ENCODE assay signal across 35 cellular contexts in genomic region chr12:19808371-19808770, GRCh38.
"Had no signal": no experiment of that assay in that cellular context is flagged by ENCODE, and none has a peak within 500 bp of the region (broad histone marks: within the 10 kb centered on the region; RNA-seq: fewer than 3 reads in every experiment).

No MANE protein-coding gene starts in this region.

- H3K27me3 ChIP-seq: breast epithelium, cardiac muscle cell, colonic mucosa had no signal

- H3K4me3 Mint-ChIP-seq: activated B cell treated with CpG ODN at 0.5 μM for 24 hours; activated CD4-positive, alpha-beta memory T cell treated with anti-CD3 and anti-CD28 coated beads for 36 hours; activated CD4-positive, alpha-beta T cell treated with anti-CD3 and anti-CD28 coated beads, Interleukin-2, amount 10 ng/mL, durations not matched to agents 24 days and 14 days; activated CD8-positive, alpha-beta memory T cell treated with anti-CD3 and anti-CD28 coated beads, Interleukin-2, amount 10 ng/mL, durations not matched to agents 7 days and 5 days; activated CD8-positive, alpha-beta T cell treated with anti-CD3 and anti-CD28 coated beads, Interleukin-2, amount 10 ng/mL, durations not matched to agents 7 days and 5 days; activated naive CD4-positive, alpha-beta T cell treated with anti-CD3 and anti-CD28 coated beads, Interleukin-2, amount 10 ng/mL, durations not matched to agents 7 days and 5 days; activated naive CD8-positive, alpha-beta T cell treated with anti-CD3 and anti-CD28 coated beads, Interleukin-2, amount 10 ng/mL, durations not matched to agents 7 days and 5 days; activated T-helper 1 cell treated with anti-CD3 and anti-CD28 coated beads, Interleukin-12 subunit alpha, Interleukin-12 subunit beta, Interleukin-2, Interleukin-4 antibody, amounts not matched to agents 30 ng/mL and 10 ng/mL and 1 ng/mL, durations not matched to agents 14 hours and 24 hours and 36 hours; brain; T-helper 17 cell; T-helper 2 cell treated with Interferon-gamma antibody and Interleukin-4, amounts not matched to agents 5 μg/mL and 100 μg/mL, for 36 hours had no signal

- H3K36me3 ChIP-seq: breast epithelium, cardiac muscle cell, colonic mucosa, WERI-Rb-1 had no signal

- ATAC-seq: activated CD4-positive, CD25-positive, alpha-beta regulatory T cell treated with anti-CD3 and anti-CD28 coated beads, Interleukin-2, amount 50 U/mL, for 24 hours; activated CD8-positive, alpha-beta memory T cell treated with anti-CD3 and anti-CD28 coated beads, Interleukin-2, amount 10 ng/mL, durations not matched to agents 7 days and 5 days; activated CD8-positive, alpha-beta T cell treated with anti-CD3 and anti-CD28 coated beads, Interleukin-2, amount 10 ng/mL, durations not matched to agents 7 days and 5 days; activated naive CD4-positive, alpha-beta T cell treated with anti-CD3 and anti-CD28 coated beads, Interleukin-2, amount 50 U/mL, for 72 hours; T-helper 17 cell had no signal

- H3K27ac ChIP-seq: breast epithelium, cardiac muscle cell, colonic mucosa, epithelial cell of prostate, WERI-Rb-1 had no signal

- H3K4me1 ChIP-seq: breast epithelium, colonic mucosa had no signal

- DNase-seq: activated B cell treated with CpG ODN at 0.5 μM for 24 hours; activated CD4-positive, alpha-beta memory T cell treated with anti-CD3 and anti-CD28 coated beads for 36 hours; activated CD4-positive, alpha-beta T cell treated with anti-CD3 and anti-CD28 coated beads, Interleukin-2, amount 10 ng/mL, durations not matched to agents 24 days and 14 days; activated CD8-positive, alpha-beta memory T cell treated with anti-CD3 and anti-CD28 coated beads, Interleukin-2, amount 10 ng/mL, durations not matched to agents 7 days and 5 days; activated CD8-positive, alpha-beta memory T cell treated with anti-CD3 and anti-CD28 coated beads, Interleukin-2, amount 50 U/mL, for 4 hours; activated CD8-positive, alpha-beta T cell treated with anti-CD3 and anti-CD28 coated beads, Interleukin-2, amount 10 ng/mL, durations not matched to agents 7 days and 5 days; activated gamma-delta T cell; activated naive CD4-positive, alpha-beta T cell; activated naive CD4-positive, alpha-beta T cell treated with anti-CD3 and anti-CD28 coated beads, Interleukin-2, amount 10 ng/mL, durations not matched to agents 7 days and 5 days; activated naive CD8-positive, alpha-beta T cell treated with anti-CD3 and anti-CD28 coated beads, Interleukin-2, amount 10 ng/mL, durations not matched to agents 7 days and 5 days; activated T-cell treated with anti-CD3 and anti-CD28 coated beads, Interleukin-2, amount 50 U/mL, for 1 hour; activated T-cell treated with anti-CD3 and anti-CD28 coated beads, Interleukin-2, amount 50 U/mL, for 48 hours; amniotic stem cell; anterior cingulate cortex; central memory CD4-positive, alpha-beta T cell; cerebellar nuclear complex; colonic mucosa; effector CD8-positive, alpha-beta T cell; foreskin fibroblast; head of caudate nucleus; hippocampal formation; T-helper 17 cell; T1000; WERI-Rb-1 had no signal

- H3K4me3 ChIP-seq: breast epithelium, cardiac muscle cell, colonic mucosa had no signal

- H3K27ac Mint-ChIP-seq: activated B cell treated with CpG ODN at 0.5 μM for 24 hours; activated CD4-positive, alpha-beta memory T cell treated with anti-CD3 and anti-CD28 coated beads for 36 hours; activated CD4-positive, alpha-beta T cell treated with anti-CD3 and anti-CD28 coated beads, Interleukin-2, amount 10 ng/mL, durations not matched to agents 24 days and 14 days; activated CD8-positive, alpha-beta memory T cell treated with anti-CD3 and anti-CD28 coated beads, Interleukin-2, amount 10 ng/mL, durations not matched to agents 7 days and 5 days; activated CD8-positive, alpha-beta T cell treated with anti-CD3 and anti-CD28 coated beads, Interleukin-2, amount 10 ng/mL, durations not matched to agents 7 days and 5 days; activated naive CD4-positive, alpha-beta T cell treated with anti-CD3 and anti-CD28 coated beads, Interleukin-2, amount 10 ng/mL, durations not matched to agents 7 days and 5 days; activated naive CD4-positive, alpha-beta T cell treated with anti-CD3 and anti-CD28 coated beads, Interleukin-2, amount 50 U/mL, for 72 hours; activated naive CD8-positive, alpha-beta T cell treated with anti-CD3 and anti-CD28 coated beads, Interleukin-2, amount 10 ng/mL, durations not matched to agents 7 days and 5 days; activated T-helper 1 cell treated with anti-CD3 and anti-CD28 coated beads, Interleukin-12 subunit alpha, Interleukin-12 subunit beta, Interleukin-2, Interleukin-4 antibody, amounts not matched to agents 30 ng/mL and 10 ng/mL and 1 ng/mL, durations not matched to agents 14 hours and 24 hours and 36 hours; brain; T-helper 17 cell; T-helper 2 cell treated with Interferon-gamma antibody and Interleukin-4, amounts not matched to agents 5 μg/mL and 100 μg/mL, for 36 hours had no signal

- H3K9me3 ChIP-seq: colonic mucosa had no signal

- H3K27me3 Mint-ChIP-seq: activated B cell treated with CpG ODN at 0.5 μM for 24 hours; activated CD4-positive, alpha-beta memory T cell treated with anti-CD3 and anti-CD28 coated beads for 36 hours; activated CD4-positive, alpha-beta T cell treated with anti-CD3 and anti-CD28 coated beads, Interleukin-2, amount 10 ng/mL, durations not matched to agents 24 days and 14 days; activated CD8-positive, alpha-beta memory T cell treated with anti-CD3 and anti-CD28 coated beads, Interleukin-2, amount 10 ng/mL, durations not matched to agents 7 days and 5 days; activated naive CD4-positive, alpha-beta T cell treated with anti-CD3 and anti-CD28 coated beads, Interleukin-2, amount 10 ng/mL, durations not matched to agents 7 days and 5 days; brain; T-helper 17 cell had no signal

- FAIRE-seq: endometrium, endothelial cell of umbilical vein, frontal cortex had no signal

- H3K36me3 Mint-ChIP-seq: activated CD8-positive, alpha-beta memory T cell treated with anti-CD3 and anti-CD28 coated beads, Interleukin-2, amount 10 ng/mL, durations not matched to agents 7 days and 5 days; activated naive CD4-positive, alpha-beta T cell treated with anti-CD3 and anti-CD28 coated beads, Interleukin-2, amount 10 ng/mL, durations not matched to agents 7 days and 5 days; activated naive CD4-positive, alpha-beta T cell treated with anti-CD3 and anti-CD28 coated beads, Interleukin-2, amount 50 U/mL, for 72 hours; activated naive CD8-positive, alpha-beta T cell treated with anti-CD3 and anti-CD28 coated beads, Interleukin-2, amount 10 ng/mL, durations not matched to agents 7 days and 5 days; brain had no signal

- H3K4me1 Mint-ChIP-seq: activated B cell treated with CpG ODN at 0.5 μM for 24 hours; activated CD4-positive, alpha-beta T cell treated with anti-CD3 and anti-CD28 coated beads, Interleukin-2, amount 10 ng/mL, durations not matched to agents 24 days and 14 days; activated CD8-positive, alpha-beta memory T cell treated with anti-CD3 and anti-CD28 coated beads, Interleukin-2, amount 10 ng/mL, durations not matched to agents 7 days and 5 days; activated naive CD4-positive, alpha-beta T cell treated with anti-CD3 and anti-CD28 coated beads, Interleukin-2, amount 10 ng/mL, durations not matched to agents 7 days and 5 days; activated naive CD8-positive, alpha-beta T cell treated with anti-CD3 and anti-CD28 coated beads, Interleukin-2, amount 10 ng/mL, durations not matched to agents 7 days and 5 days; brain; T-helper 17 cell had no signal
